Comparison of ENCODE assay signal across 22 cellular contexts in the genomic region with DNA sequence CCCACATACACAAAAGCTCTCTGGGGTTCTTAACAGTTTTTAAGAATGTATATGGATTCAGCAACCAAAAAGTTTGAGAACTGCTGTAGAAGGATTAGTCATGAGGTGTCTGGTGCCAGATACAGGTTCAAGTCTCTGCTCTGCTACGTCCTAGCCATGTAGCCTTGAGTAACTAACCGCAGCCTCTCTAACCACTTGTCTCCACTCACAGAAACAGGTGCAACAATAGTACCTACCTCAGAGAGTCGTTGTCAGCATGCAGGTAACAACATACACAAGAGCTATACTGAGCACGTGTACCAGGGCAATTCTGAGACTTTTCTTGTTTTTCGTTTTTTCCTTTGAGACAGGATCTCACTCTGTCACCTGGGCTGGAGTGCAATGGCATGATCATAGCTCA. TPM values are rescaled to one million over a fixed set of nuclear protein-coding genes. Genes with fewer than 3 reads are reported as not detected.
"Had no signal": no experiment of that assay in that cellular context is flagged by ENCODE, and none has a peak within 500 bp of the region (broad histone marks: within the 10 kb centered on the region; RNA-seq: fewer than 3 reads in every experiment).

No MANE protein-coding gene starts in this region.

- H3K27ac ChIP-seq: esophagus squamous epithelium, neutrophil, spleen, testis, tibial nerve had no signal

- ATAC-seq: left colon; sciatic nerve; stimulated activated naive B cell treated with anti-CD40 and anti-IgM and Interleukin-4, amounts not matched to agents 10 μg/mL and 1 μg/mL and 100 μg/mL, for 72 hours; stimulated activated naive CD8-positive, alpha-beta T cell treated with anti-CD3 and anti-CD28 coated beads, Interleukin-15, amount 100 ng/mL, for 72 hours had no signal

- H3K27me3 ChIP-seq: spleen, testis, tibial nerve had no signal

- DNase-seq: esophagus squamous epithelium; foreskin fibroblast; left colon; mesendoderm; naive B cell; spleen; stimulated activated CD4-positive, alpha-beta T cell treated with anti-CD3 and anti-CD28 coated beads, Interleukin-15, amount 100 ng/mL, for 24 hours; stimulated activated CD4-positive, alpha-beta T cell treated with anti-CD3 and anti-CD28 coated beads, Interleukin-1b, Interleukin-23, amount 100 ng/mL, for 48 hours; stimulated activated CD4-positive, alpha-beta T cell treated with anti-CD3 and anti-CD28 coated beads, Interleukin-4, amount 100 ng/mL, for 24 hours; stimulated activated naive B cell treated with anti-CD40 and anti-IgM and Interleukin-4, amounts not matched to agents 10 μg/mL and 1 μg/mL and 100 μg/mL, for 72 hours; stimulated activated naive CD8-positive, alpha-beta T cell treated with anti-CD3 and anti-CD28 coated beads, Interleukin-15, amount 100 ng/mL, for 72 hours; testis had no signal

- H3K9me3 ChIP-seq: esophagus squamous epithelium, neutrophil, spleen, testis had no signal

- H3K4me3 ChIP-seq: esophagus squamous epithelium, spleen, testis, tibial nerve had no signal

RNA-seq across cellular contexts. Expression of a gene that starts 28.6 kb away (rescaled TPM):
- total RNA-seq: epithelial cell of proximal tubule, kidney epithelial cell, left colon, liver, lung microvascular endothelial cell, osteocyte, skeletal muscle tissue, subcutaneous adipose tissue had no signal
